ENCODE assay signal across 21 cellular contexts in genomic region chr17:42296012-42296411, GRCh38.
"Had no signal": no experiment of that assay in that cellular context is flagged by ENCODE, and none has a peak within 500 bp of the region (broad histone marks: within the 10 kb centered on the region; RNA-seq: fewer than 3 reads in every experiment).

No MANE protein-coding gene starts in this region.

- H3K4me1 ChIP-seq: breast epithelium had no signal

- H3K4me3 Mint-ChIP-seq: activated CD4-positive, alpha-beta memory T cell treated with anti-CD3 and anti-CD28 coated beads for 36 hours; activated CD4-positive, alpha-beta T cell treated with anti-CD3 and anti-CD28 coated beads, Interleukin-2, amount 10 ng/mL, durations not matched to agents 7 days and 5 days; activated naive CD4-positive, alpha-beta T cell treated with anti-CD3 and anti-CD28 coated beads, Interleukin-2, amount 10 ng/mL, durations not matched to agents 7 days and 5 days; activated naive CD8-positive, alpha-beta T cell treated with anti-CD3 and anti-CD28 coated beads, Interleukin-2, amount 10 ng/mL, durations not matched to agents 7 days and 5 days had no signal

- H3K27me3 ChIP-seq: breast epithelium had no signal

- H3K4me3 ChIP-seq: breast epithelium had no signal

- H3K27ac Mint-ChIP-seq: activated CD4-positive, alpha-beta T cell treated with anti-CD3 and anti-CD28 coated beads, Interleukin-2, amount 10 ng/mL, durations not matched to agents 7 days and 5 days; activated naive CD4-positive, alpha-beta T cell treated with anti-CD3 and anti-CD28 coated beads, Interleukin-2, amount 10 ng/mL, durations not matched to agents 7 days and 5 days; activated naive CD8-positive, alpha-beta T cell treated with anti-CD3 and anti-CD28 coated beads, Interleukin-2, amount 10 ng/mL, durations not matched to agents 7 days and 5 days had no signal

- H3K9me3 Mint-ChIP-seq: activated CD4-positive, alpha-beta memory T cell treated with anti-CD3 and anti-CD28 coated beads for 36 hours; activated CD4-positive, alpha-beta T cell treated with anti-CD3 and anti-CD28 coated beads, Interleukin-2, amount 10 ng/mL, durations not matched to agents 7 days and 5 days; activated naive CD4-positive, alpha-beta T cell treated with anti-CD3 and anti-CD28 coated beads, Interleukin-2, amount 10 ng/mL, durations not matched to agents 7 days and 5 days; activated naive CD8-positive, alpha-beta T cell treated with anti-CD3 and anti-CD28 coated beads, Interleukin-2, amount 10 ng/mL, durations not matched to agents 7 days and 5 days had no signal

- H3K27ac ChIP-seq: breast epithelium, VCaP had no signal

- H3K9me3 ChIP-seq: breast epithelium had no signal

- DNase-seq: activated CD4-positive, alpha-beta memory T cell treated with anti-CD3 and anti-CD28 coated beads for 36 hours; activated CD4-positive, alpha-beta T cell treated with anti-CD3 and anti-CD28 coated beads, Interleukin-2, amount 10 ng/mL, durations not matched to agents 7 days and 5 days; activated CD4-positive, CD25-positive, alpha-beta regulatory T cell; activated gamma-delta T cell; activated naive CD4-positive, alpha-beta T cell treated with anti-CD3 and anti-CD28 coated beads, Interleukin-2, amount 10 ng/mL, durations not matched to agents 7 days and 5 days; activated naive CD8-positive, alpha-beta T cell treated with anti-CD3 and anti-CD28 coated beads, Interleukin-2, amount 10 ng/mL, durations not matched to agents 7 days and 5 days; activated T-cell treated with anti-CD3 and anti-CD28 coated beads for 4 hours; caudate nucleus; IMR-90; Kasumi-1; KBM-7; NCI-H1048; NCI-H1694 treated with DMSO at 0.1 percent for 48 hours; NCI-H2029 treated with DMSO at 0.1 percent for 48 hours; NCI-H345; NCI-H510A; NCI-H526 treated with DMSO at 0.1 percent for 48 hours; NCI-H82; SIG-M5 had no signal

- H3K27me3 Mint-ChIP-seq: activated CD4-positive, alpha-beta memory T cell treated with anti-CD3 and anti-CD28 coated beads for 36 hours; activated CD4-positive, alpha-beta T cell treated with anti-CD3 and anti-CD28 coated beads, Interleukin-2, amount 10 ng/mL, durations not matched to agents 7 days and 5 days; activated naive CD4-positive, alpha-beta T cell treated with anti-CD3 and anti-CD28 coated beads, Interleukin-2, amount 10 ng/mL, durations not matched to agents 7 days and 5 days; activated naive CD8-positive, alpha-beta T cell treated with anti-CD3 and anti-CD28 coated beads, Interleukin-2, amount 10 ng/mL, durations not matched to agents 7 days and 5 days had no signal

- H3K36me3 ChIP-seq: breast epithelium had no signal
